ENCODE assay signal across 8 cellular contexts in the genomic region with DNA sequence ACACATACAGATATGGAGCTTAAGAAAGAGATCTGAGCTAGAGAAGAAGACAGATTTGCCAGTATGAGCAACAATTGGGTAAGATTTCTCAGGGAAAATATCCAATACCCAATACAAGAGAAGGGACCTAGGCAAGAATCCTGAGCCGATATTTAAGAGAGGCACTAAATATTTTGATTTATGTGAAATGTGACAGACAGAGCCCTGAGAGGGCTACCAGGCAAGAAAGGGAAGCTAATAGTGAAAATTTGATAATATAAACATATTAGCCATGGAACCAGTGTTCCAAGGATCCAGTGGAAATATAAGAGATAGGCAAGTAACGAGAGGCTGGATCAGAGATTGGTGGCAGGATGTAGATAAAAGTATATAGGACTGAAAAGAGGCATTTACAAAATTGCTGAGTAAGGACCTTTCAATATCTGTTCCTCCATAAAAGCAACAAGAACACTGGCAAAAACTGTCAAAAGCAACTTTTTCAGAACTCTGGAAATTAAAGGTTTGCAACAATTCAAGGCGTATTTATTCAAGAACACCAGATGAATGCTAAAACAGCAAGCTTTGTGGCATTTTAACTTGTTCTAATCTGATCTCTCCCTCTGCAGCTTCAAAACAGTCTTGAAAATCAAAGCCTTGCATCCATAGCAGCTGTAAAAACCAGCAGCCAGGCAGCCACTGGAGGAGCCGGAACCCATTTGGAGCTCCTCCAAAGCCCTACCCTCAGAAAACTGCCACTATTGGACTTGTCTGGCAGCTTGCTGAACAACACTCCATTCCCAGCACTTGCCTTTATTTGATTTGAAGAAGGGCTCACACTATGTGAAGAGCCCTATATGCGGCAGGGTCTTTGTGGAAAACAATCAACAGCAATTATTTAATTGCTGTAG. TPM values are rescaled to one million over a fixed set of nuclear protein-coding genes. Genes with fewer than 3 reads are reported as not detected.
DNase-seq lines count a peak whose midpoint lies in the region; ATAC-seq and TF ChIP-seq lines count a peak whose summit lies in the region.

No MANE protein-coding gene starts in this region.

- H3K36me3 Mint-ChIP-seq in osteocyte (ENCODE audit: unreplicated experiment) = peaks cover 25% of the 10 kb centered on the region
- H3K36me3 Mint-ChIP-seq in CD4-positive, alpha-beta memory T cell = peaks cover 14 to 23% of the 10 kb centered on the region in 2 donors

- TF ChIP-seq POLR2A in GM18505 (IDR thresholded peaks at IDR 0.05; ENCODE audit: borderline replicate concordance, extremely low read depth, insufficient read depth, insufficient read length) = no peak

- H3K27ac Mint-ChIP-seq in osteocyte (ENCODE audit: unreplicated experiment) = peak overlapping the region; percentile 66
- no peak overlapping the region for H3K27ac Mint-ChIP-seq in CD4-positive, alpha-beta memory T cell

- H3K4me1 Mint-ChIP-seq in osteocyte (ENCODE audit: unreplicated experiment) = peaks cover 36% of the 10 kb centered on the region
- peaks cover 24 to 40% (median 34%) of the 10 kb centered on the region in 4 donors for H3K4me1 Mint-ChIP-seq in CD4-positive, alpha-beta memory T cell

- peaks cover 22% of the 10 kb centered on the region for H3K9me3 Mint-ChIP-seq in osteocyte (ENCODE audit: unreplicated experiment)
- peaks cover 0 to 17% (median 14%) of the 10 kb centered on the region in 8 donors for H3K9me3 Mint-ChIP-seq in CD4-positive, alpha-beta memory T cell

- POLR2A ChIA-PET in CD4-positive, alpha-beta memory T cell (lab: Charles Lee; ENCODE audit: partially characterized antibody) = no interaction called here

- H3K27me3 ChIP-seq in DND-41 (ENCODE audit: insufficient read depth, low read length, poor library complexity) = no peaks in the 10 kb centered on the region
- H3K27me3 ChIP-seq in dorsolateral prefrontal cortex = no peaks in the 10 kb centered on the region
- H3K27me3 ChIP-seq in CD4-positive, alpha-beta memory T cell (ENCODE audit: insufficient read depth, low read length) = no peaks in the 10 kb centered on the region

- TF ChIP-seq CTCF in DND-41 (IDR thresholded peaks at IDR 0.05; ENCODE audit: borderline replicate concordance, extremely low read depth, low read length, poor library complexity, severe bottlenecking) (no peak), dorsolateral prefrontal cortex (IDR thresholded peaks at IDR 0.05 in 54 of 56, conservative IDR thresholded peaks at IDR 0.05 in 2 of 56; ENCODE audit: low read depth in 1 of 56, partially characterized antibody in 56 of 56) (peak in 7 of 56 donors; percentile 10 to 31 (median 26)), osteocyte (IDR thresholded peaks at IDR 0.05) (no peak)

- DNase-seq in DND-41 (peak; percentile 59), NCI-H69 (lab: John Stamatoyannopoulos, UW) (peak; percentile 15), dorsolateral prefrontal cortex (peak in 8 of 10 donors; percentile 36 to 78 (median 64)), osteocyte (ENCODE audit: extremely low spot score, unreplicated experiment) (no peak), SKM-1 treated with dmso at 0.1 percent for 144 hours (lab: John Stamatoyannopoulos, UW; ENCODE audit: unreplicated experiment) (no peak)
- DNase-seq in CD4-positive, alpha-beta memory T cell = no peak

- 0 out of 2 replicates have a peak overlapping the region, but pooled peaks have one; percentile 10 for H3K4me2 ChIP-seq in DND-41 (ENCODE audit: insufficient read depth, low read length)

- CTCF ChIA-PET in CD4-positive, alpha-beta memory T cell (lab: Charles Lee; ENCODE audit: partially characterized antibody) = no interaction called here

- peak overlapping the region; percentile 25 for H3K27ac ChIP-seq in DND-41 (ENCODE audit: low read length)
- peak overlapping the region in 56 of 59 donors; percentile 8 to 84 (median 68) for H3K27ac ChIP-seq in dorsolateral prefrontal cortex
- H3K27ac ChIP-seq in CD4-positive, alpha-beta memory T cell (ENCODE audit: low read depth, low read length) = no peak overlapping the region

- H2AFZ ChIP-seq in DND-41 (ENCODE audit: low read depth, low read length) = no peak overlapping the region

- ATAC-seq in DND-41 (ENCODE audit: insufficient read depth, low read depth) = peak; percentile 75
- ATAC-seq in GM18505 (IDR thresholded peaks at IDR 0.05; ENCODE audit: unreplicated experiment) = no peak
- no peak for ATAC-seq in GM21786 (IDR thresholded peaks at IDR 0.05; ENCODE audit: unreplicated experiment)

- H3K4me1 ChIP-seq in DND-41 (ENCODE audit: insufficient read depth, low read length) = peaks cover 42% of the 10 kb centered on the region
- peaks cover 22% of the 10 kb centered on the region for H3K4me1 ChIP-seq in CD4-positive, alpha-beta memory T cell (ENCODE audit: insufficient read depth, low read length)

- H3K27me3 Mint-ChIP-seq in osteocyte (ENCODE audit: unreplicated experiment) = no peaks in the 10 kb centered on the region
- no peaks in the 10 kb centered on the region for H3K27me3 Mint-ChIP-seq in CD4-positive, alpha-beta memory T cell

- H3K36me3 ChIP-seq in DND-41 (ENCODE audit: insufficient read depth, low read length) = no peaks in the 10 kb centered on the region
- H3K36me3 ChIP-seq in CD4-positive, alpha-beta memory T cell (ENCODE audit: insufficient read depth, low read length) = no peaks in the 10 kb centered on the region

- no peak overlapping the region for H3K4me3 ChIP-seq in DND-41 (ENCODE audit: low read depth in 1 of 2, low read length in 2 of 2)
- H3K4me3 ChIP-seq in dorsolateral prefrontal cortex = peak overlapping the region in 48 of 59 donors; percentile 1 to 58 (median 24)
- H3K4me3 ChIP-seq in CD4-positive, alpha-beta memory T cell (ENCODE audit: low read length in 2 of 2) = no peak overlapping the region

- no peak overlapping the region for H3K9ac ChIP-seq in DND-41 (ENCODE audit: low read depth, low read length)

- H4K20me1 ChIP-seq in DND-41 (ENCODE audit: insufficient read depth, low read length) = peaks cover 31% of the 10 kb centered on the region; the same call in 1 of the 2 replicates

- intact Hi-C loops in dorsolateral prefrontal cortex (cut with DNase I) = no loop called here
- intact Hi-C loops in CD4-positive, alpha-beta memory T cell (cut with micrococcal nuclease) = no loop called here

- H3K4me3 Mint-ChIP-seq in osteocyte (ENCODE audit: unreplicated experiment) = no peak overlapping the region
- H3K4me3 Mint-ChIP-seq in CD4-positive, alpha-beta memory T cell = peak overlapping the region in 1 of 8 donors; percentile 48

- H3K79me2 ChIP-seq in DND-41 (ENCODE audit: insufficient read depth, low read length) = peaks cover 97% of the 10 kb centered on the region

- no peaks in the 10 kb centered on the region for H3K9me3 ChIP-seq in DND-41 (ENCODE audit: insufficient read depth, low read length, severe bottlenecking)
- H3K9me3 ChIP-seq in CD4-positive, alpha-beta memory T cell (ENCODE audit: control insufficient read depth in 1 of 2, low read length in 2 of 2) = no peaks in the 10 kb centered on the region

RNA-seq across cellular contexts. Expression of a gene that starts 58.8 kb away (rescaled TPM):
- total RNA-seq in dorsolateral prefrontal cortex (10 to 100 TPM; 34.5 to 90.2 (median 58.2) TPM), osteocyte (26.4 and 29.4 TPM in 2 replicates)
- total RNA-seq in CD4-positive, alpha-beta memory T cell = 10 to 100 TPM; 28.8 to 34.5 TPM
- 10 to 100 TPM in 1 of 2 donors, 1 to 10 TPM in 1; 8.0 to 20.2 TPM for polyA plus RNA-seq in CD4-positive, alpha-beta memory T cell

Comparison
In these comparisons a context has a peak if more than half of its experiments do, and no peak if none do; other contexts are left out.
1. DNase-seq: peak in DND-41 (single experiment), NCI-H69 (single experiment) and dorsolateral prefrontal cortex (8 of 10); none in osteocyte (single experiment), SKM-1 treated with dmso at 0.1 percent for 144 hours (single experiment) and CD4-positive, alpha-beta memory T cell (0 of 5).
2. H3K4me3 ChIP-seq: peak in dorsolateral prefrontal cortex (48 of 59); none in DND-41 (0 of 2) and CD4-positive, alpha-beta memory T cell (0 of 2).